In the genomic region with DNA sequence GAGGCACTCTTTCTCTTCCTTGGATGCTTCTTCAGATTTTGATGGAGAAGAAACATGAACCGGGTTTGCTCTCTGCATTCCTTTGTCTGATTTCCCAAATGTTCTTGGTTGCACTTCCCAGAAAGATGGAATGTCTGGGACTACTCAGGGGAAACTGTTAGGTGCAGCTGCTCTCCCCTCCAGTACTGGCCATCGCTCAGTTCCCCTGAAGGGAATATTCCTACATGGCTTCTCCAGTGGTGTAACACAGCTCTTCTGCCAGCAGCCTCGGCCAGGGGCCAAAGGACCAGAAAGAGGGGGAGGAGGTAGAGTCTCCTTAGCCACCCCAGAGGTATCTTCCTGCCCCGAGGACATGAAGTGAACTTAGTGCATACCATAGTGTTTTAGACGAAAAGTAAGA, we compare ENCODE assay signal across 2 cellular contexts.
TF ChIP-seq lines count a peak whose summit lies in the region.

No MANE protein-coding gene starts in this region.

TF ChIP-seq in H1, 55 proteins besides CTCF, POLR2A, EP300 and RAD21:
- TF ChIP-seq, protein P1, sequence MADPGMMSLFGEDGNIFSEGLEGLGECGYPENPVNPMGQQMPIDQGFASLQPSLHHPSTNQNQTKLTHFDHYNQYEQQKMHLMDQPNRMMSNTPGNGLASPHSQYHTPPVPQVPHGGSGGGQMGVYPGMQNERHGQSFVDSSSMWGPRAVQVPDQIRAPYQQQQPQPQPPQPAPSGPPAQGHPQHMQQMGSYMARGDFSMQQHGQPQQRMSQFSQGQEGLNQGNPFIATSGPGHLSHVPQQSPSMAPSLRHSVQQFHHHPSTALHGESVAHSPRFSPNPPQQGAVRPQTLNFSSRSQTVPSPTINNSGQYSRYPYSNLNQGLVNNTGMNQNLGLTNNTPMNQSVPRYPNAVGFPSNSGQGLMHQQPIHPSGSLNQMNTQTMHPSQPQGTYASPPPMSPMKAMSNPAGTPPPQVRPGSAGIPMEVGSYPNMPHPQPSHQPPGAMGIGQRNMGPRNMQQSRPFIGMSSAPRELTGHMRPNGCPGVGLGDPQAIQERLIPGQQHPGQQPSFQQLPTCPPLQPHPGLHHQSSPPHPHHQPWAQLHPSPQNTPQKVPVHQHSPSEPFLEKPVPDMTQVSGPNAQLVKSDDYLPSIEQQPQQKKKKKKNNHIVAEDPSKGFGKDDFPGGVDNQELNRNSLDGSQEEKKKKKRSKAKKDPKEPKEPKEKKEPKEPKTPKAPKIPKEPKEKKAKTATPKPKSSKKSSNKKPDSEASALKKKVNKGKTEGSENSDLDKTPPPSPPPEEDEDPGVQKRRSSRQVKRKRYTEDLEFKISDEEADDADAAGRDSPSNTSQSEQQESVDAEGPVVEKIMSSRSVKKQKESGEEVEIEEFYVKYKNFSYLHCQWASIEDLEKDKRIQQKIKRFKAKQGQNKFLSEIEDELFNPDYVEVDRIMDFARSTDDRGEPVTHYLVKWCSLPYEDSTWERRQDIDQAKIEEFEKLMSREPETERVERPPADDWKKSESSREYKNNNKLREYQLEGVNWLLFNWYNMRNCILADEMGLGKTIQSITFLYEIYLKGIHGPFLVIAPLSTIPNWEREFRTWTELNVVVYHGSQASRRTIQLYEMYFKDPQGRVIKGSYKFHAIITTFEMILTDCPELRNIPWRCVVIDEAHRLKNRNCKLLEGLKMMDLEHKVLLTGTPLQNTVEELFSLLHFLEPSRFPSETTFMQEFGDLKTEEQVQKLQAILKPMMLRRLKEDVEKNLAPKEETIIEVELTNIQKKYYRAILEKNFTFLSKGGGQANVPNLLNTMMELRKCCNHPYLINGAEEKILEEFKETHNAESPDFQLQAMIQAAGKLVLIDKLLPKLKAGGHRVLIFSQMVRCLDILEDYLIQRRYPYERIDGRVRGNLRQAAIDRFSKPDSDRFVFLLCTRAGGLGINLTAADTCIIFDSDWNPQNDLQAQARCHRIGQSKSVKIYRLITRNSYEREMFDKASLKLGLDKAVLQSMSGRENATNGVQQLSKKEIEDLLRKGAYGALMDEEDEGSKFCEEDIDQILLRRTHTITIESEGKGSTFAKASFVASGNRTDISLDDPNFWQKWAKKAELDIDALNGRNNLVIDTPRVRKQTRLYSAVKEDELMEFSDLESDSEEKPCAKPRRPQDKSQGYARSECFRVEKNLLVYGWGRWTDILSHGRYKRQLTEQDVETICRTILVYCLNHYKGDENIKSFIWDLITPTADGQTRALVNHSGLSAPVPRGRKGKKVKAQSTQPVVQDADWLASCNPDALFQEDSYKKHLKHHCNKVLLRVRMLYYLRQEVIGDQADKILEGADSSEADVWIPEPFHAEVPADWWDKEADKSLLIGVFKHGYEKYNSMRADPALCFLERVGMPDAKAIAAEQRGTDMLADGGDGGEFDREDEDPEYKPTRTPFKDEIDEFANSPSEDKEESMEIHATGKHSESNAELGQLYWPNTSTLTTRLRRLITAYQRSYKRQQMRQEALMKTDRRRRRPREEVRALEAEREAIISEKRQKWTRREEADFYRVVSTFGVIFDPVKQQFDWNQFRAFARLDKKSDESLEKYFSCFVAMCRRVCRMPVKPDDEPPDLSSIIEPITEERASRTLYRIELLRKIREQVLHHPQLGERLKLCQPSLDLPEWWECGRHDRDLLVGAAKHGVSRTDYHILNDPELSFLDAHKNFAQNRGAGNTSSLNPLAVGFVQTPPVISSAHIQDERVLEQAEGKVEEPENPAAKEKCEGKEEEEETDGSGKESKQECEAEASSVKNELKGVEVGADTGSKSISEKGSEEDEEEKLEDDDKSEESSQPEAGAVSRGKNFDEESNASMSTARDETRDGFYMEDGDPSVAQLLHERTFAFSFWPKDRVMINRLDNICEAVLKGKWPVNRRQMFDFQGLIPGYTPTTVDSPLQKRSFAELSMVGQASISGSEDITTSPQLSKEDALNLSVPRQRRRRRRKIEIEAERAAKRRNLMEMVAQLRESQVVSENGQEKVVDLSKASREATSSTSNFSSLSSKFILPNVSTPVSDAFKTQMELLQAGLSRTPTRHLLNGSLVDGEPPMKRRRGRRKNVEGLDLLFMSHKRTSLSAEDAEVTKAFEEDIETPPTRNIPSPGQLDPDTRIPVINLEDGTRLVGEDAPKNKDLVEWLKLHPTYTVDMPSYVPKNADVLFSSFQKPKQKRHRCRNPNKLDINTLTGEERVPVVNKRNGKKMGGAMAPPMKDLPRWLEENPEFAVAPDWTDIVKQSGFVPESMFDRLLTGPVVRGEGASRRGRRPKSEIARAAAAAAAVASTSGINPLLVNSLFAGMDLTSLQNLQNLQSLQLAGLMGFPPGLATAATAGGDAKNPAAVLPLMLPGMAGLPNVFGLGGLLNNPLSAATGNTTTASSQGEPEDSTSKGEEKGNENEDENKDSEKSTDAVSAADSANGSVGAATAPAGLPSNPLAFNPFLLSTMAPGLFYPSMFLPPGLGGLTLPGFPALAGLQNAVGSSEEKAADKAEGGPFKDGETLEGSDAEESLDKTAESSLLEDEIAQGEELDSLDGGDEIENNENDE (IDR thresholded peaks at IDR 0.05; ENCODE audit: insufficient replicate concordance, low read length): no peak
- TF ChIP-seq FOSL1 (IDR thresholded peaks at IDR 0.05; ENCODE audit: insufficient read depth, low read depth, low read length) (no peak), PHF8 (conservative IDR thresholded peaks at IDR 0.05; ENCODE audit: low read depth, low read length) (no peak), MAFK (IDR thresholded peaks at IDR 0.05; ENCODE audit: low read depth, low read length) (no peak), YY1 (IDR thresholded peaks at IDR 0.05; ENCODE audit: low read depth, low read length) (no peak), EGR1 (IDR thresholded peaks at IDR 0.05; ENCODE audit: borderline replicate concordance, low read depth, low read length) (no peak), SRF (IDR thresholded peaks at IDR 0.05; ENCODE audit: low read depth, low read length) (no peak), CREB1 (IDR thresholded peaks at IDR 0.05) (no peak), SUZ12 (IDR thresholded peaks at IDR 0.05; ENCODE audit: low read length) (no peak), CBX5 (IDR thresholded peaks at IDR 0.05; ENCODE audit: low read depth, low read length) (no peak), SAP30 (IDR thresholded peaks at IDR 0.05; ENCODE audit: insufficient read depth, insufficient replicate concordance, low read length) (no peak), SIN3A (conservative IDR thresholded peaks at IDR 0.05 in 1 of 2, IDR thresholded peaks at IDR 0.05 in 1 of 2; ENCODE audit: low read depth in 1 of 2, low read length in 2 of 2) (no peak), JUND (IDR thresholded peaks at IDR 0.05; ENCODE audit: low read length) (no peak), SIRT6 (IDR thresholded peaks at IDR 0.05; ENCODE audit: low read length) (no peak)
- TF ChIP-seq, protein P2, sequence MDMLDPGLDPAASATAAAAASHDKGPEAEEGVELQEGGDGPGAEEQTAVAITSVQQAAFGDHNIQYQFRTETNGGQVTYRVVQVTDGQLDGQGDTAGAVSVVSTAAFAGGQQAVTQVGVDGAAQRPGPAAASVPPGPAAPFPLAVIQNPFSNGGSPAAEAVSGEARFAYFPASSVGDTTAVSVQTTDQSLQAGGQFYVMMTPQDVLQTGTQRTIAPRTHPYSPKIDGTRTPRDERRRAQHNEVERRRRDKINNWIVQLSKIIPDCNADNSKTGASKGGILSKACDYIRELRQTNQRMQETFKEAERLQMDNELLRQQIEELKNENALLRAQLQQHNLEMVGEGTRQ (IDR thresholded peaks at IDR 0.05; ENCODE audit: low read length): no peak

TF ChIP-seq in SK-N-SH treated with all-trans-retinoic acid at 6 μM for 48 hours, 23 proteins besides CTCF, POLR2A, EP300 and RAD21 (continued from another document):
- TF ChIP-seq ZNF565 (CRISPR knock-in tag; conservative IDR thresholded peaks at IDR 0.05; ENCODE audit: low read depth) (no peak), BACH2 (CRISPR knock-in tag; IDR thresholded peaks at IDR 0.05; ENCODE audit: borderline replicate concordance) (no peak), ZFP30 (CRISPR knock-in tag; IDR thresholded peaks at IDR 0.05) (no peak), GLIS3 (CRISPR knock-in tag; IDR thresholded peaks at IDR 0.05) (no peak), TCF4 (CRISPR knock-in tag; IDR thresholded peaks at IDR 0.05; ENCODE audit: borderline replicate concordance) (no peak), ZC3H10 (CRISPR knock-in tag; IDR thresholded peaks at IDR 0.05) (no peak), CSDC2 (CRISPR knock-in tag; IDR thresholded peaks at IDR 0.05) (no peak), ARNTL (CRISPR knock-in tag; IDR thresholded peaks at IDR 0.05; ENCODE audit: borderline replicate concordance, low read depth) (no peak), ESRRG (CRISPR knock-in tag; IDR thresholded peaks at IDR 0.05) (no peak), OSR1 (CRISPR knock-in tag; IDR thresholded peaks at IDR 0.05) (no peak), PPARA (CRISPR knock-in tag; IDR thresholded peaks at IDR 0.05; ENCODE audit: borderline replicate concordance) (no peak)
- TF ChIP-seq, protein P3, sequence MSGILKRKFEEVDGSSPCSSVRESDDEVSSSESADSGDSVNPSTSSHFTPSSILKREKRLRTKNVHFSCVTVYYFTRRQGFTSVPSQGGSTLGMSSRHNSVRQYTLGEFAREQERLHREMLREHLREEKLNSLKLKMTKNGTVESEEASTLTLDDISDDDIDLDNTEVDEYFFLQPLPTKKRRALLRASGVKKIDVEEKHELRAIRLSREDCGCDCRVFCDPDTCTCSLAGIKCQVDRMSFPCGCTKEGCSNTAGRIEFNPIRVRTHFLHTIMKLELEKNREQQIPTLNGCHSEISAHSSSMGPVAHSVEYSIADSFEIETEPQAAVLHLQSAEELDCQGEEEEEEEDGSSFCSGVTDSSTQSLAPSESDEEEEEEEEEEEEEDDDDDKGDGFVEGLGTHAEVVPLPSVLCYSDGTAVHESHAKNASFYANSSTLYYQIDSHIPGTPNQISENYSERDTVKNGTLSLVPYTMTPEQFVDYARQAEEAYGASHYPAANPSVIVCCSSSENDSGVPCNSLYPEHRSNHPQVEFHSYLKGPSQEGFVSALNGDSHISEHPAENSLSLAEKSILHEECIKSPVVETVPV (CRISPR knock-in tag; IDR thresholded peaks at IDR 0.05): no peak
- TF ChIP-seq, protein P4, sequence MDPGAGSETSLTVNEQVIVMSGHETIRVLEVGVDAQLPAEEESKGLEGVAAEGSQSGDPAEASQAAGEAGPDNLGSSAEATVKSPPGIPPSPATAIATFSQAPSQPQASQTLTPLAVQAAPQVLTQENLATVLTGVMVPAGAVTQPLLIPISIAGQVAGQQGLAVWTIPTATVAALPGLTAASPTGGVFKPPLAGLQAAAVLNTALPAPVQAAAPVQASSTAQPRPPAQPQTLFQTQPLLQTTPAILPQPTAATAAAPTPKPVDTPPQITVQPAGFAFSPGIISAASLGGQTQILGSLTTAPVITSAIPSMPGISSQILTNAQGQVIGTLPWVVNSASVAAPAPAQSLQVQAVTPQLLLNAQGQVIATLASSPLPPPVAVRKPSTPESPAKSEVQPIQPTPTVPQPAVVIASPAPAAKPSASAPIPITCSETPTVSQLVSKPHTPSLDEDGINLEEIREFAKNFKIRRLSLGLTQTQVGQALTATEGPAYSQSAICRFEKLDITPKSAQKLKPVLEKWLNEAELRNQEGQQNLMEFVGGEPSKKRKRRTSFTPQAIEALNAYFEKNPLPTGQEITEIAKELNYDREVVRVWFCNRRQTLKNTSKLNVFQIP (CRISPR knock-in tag; IDR thresholded peaks at IDR 0.05; ENCODE audit: borderline replicate concordance, low read depth): no peak
